ENCODE assay signal across 1 cellular context in the genomic region with DNA sequence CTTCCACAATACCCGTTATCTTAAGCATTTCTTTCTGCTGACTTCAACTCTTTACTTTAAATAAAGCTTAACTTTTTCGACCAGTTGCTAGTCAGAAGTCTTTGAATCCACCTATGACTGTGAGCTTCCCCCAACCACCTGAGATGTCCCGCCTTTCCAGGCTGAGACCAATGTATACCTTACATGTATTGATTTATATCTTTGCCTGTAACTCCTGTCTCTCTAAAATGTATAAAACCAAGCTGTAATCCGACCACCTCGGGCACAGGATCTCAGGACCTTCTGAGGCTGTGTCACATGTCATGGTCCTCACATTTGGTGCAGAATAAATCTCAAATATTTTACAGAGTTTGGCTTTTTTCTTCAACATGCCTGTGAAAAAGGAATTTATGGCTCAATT.
TF ChIP-seq lines count a peak whose summit lies in the region.

No MANE protein-coding gene starts in this region.

TF ChIP-seq in A549, 52 proteins besides CTCF, POLR2A, EP300 and RAD21 (continued from another document):
- TF ChIP-seq MAZ (IDR thresholded peaks at IDR 0.05; ENCODE audit: borderline replicate concordance, low read depth, low read length) (no peak), HEYL (CRISPR knock-in tag; IDR thresholded peaks at IDR 0.05) (no peak), HDAC2 (IDR thresholded peaks at IDR 0.05) (no peak), RCOR1 (IDR thresholded peaks at IDR 0.05; ENCODE audit: low read depth, low read length) (no peak)
